In the genomic region with DNA sequence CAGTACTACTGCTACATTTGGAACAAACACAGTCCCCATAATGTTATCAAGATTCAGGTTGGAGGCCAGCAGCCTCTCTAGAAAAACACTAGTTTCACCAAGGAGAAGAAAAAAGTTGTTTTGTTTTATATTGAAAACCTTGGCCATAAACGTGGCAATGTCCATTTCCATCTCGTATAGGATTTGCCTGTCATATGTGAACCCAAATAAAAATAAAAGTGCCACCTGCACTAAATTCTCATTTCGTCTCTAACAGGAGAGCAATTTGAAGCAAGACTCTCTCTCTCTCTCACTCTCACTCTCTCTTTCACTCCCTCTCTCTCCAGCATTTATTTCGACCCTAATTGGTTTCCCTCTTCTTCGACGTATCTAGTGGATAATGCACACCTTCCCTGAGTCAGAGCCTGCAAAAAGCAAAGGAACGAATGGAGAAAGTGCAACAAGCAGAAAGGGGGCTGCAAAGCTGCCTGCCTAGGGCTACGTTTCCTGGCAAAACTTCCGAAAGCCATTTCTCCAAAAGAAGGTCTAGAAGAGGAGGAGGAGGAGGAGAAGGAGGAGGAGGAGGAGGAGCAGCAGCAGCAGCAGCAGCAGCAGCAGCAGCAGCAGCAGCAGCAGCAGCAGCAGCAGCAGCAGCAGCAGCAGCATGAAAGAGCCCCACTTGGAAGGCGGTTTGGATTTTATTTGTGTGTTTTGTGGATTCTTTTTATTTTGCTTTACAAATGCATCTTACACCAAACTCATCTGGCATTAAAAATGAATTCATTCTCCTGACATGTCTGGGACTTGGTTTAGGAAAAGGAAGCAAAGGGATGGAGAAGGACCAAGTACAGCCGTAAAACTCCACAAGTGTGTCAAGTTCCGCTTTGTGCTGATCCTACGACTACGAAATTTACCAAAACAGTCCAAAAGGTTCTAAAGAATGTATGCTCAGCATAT, we compare ENCODE assay signal across 9 cellular contexts. TPM values are rescaled to one million over a fixed set of nuclear protein-coding genes. Genes with fewer than 3 reads are reported as not detected.
A peak's percentile ranks its signal among the peaks of the same experiment; 100 is the strongest.
DNase-seq lines count a peak whose midpoint lies in the region; ATAC-seq and TF ChIP-seq lines count a peak whose summit lies in the region.
"Had no signal": no experiment of that assay in that cellular context is flagged by ENCODE, and none has a peak within 500 bp of the region (broad histone marks: within the 10 kb centered on the region; RNA-seq: fewer than 3 reads in every experiment).

No MANE protein-coding gene starts in this region.

- TF ChIP-seq CTCF in WI38 (IDR thresholded peaks at IDR 0.05; ENCODE audit: low read depth, low read length) (no peak), PC-9 (conservative IDR thresholded peaks at IDR 0.05) (no peak)

- POLR2A ChIA-PET in PC-9 (lab: Charles Lee; ENCODE audit: unreplicated experiment): no interaction called here

- no peaks in the 10 kb centered on the region for H3K36me3 ChIP-seq in iPS-15b (ENCODE audit: control insufficient read depth, insufficient read depth, low read length)
- H3K36me3 ChIP-seq in PC-9 (ENCODE audit: low read depth): no peaks in the 10 kb centered on the region

- H2AFZ ChIP-seq in PC-9: no peak overlapping the region

- no peaks in the 10 kb centered on the region for H3K9me3 ChIP-seq in iPS-15b (ENCODE audit: control insufficient read depth, insufficient read depth, low read length)
- H3K9me3 ChIP-seq in PC-9 (ENCODE audit: insufficient read depth, low read depth): no peaks in the 10 kb centered on the region

- BruUV-seq in PC-9 (replicated peaks; lab: Mats Ljungman, UMichigan): no TSS peak

- H3K4me1 Mint-ChIP-seq in stimulated activated memory B cell treated with anti-CD40 and anti-IgM and Interleukin-4, amounts not matched to agents 10 μg/mL and 1 μg/mL and 100 μg/mL, for 72 hours: peaks cover 31% of the 10 kb centered on the region

- H3K27me3 ChIP-seq in iPS-15b (ENCODE audit: control insufficient read depth, insufficient read depth, low read length): no peaks in the 10 kb centered on the region
- H3K27me3 ChIP-seq in PC-9 (ENCODE audit: insufficient read depth, low read depth): no peaks in the 10 kb centered on the region

- H3F3A ChIP-seq in PC-9 (ENCODE audit: insufficient read depth, low read depth): no peaks in the 10 kb centered on the region

- intact Hi-C loops in PC-9 (cut with micrococcal nuclease; ENCODE audit: unreplicated experiment): no loop called here

- H3K4me3 ChIP-seq in WI38 (ENCODE audit: low read depth, low read length): peak overlapping the region; percentile 79
- H3K4me3 ChIP-seq in iPS-15b (ENCODE audit: low read depth, low read length): peak overlapping the region; percentile 60
- no peak overlapping the region for H3K4me3 ChIP-seq in PC-9

- ATAC-seq in stimulated activated memory B cell treated with anti-CD40 and anti-IgM and Interleukin-4, amounts not matched to agents 10 μg/mL and 1 μg/mL and 100 μg/mL, for 72 hours: no peak
- no peak for ATAC-seq in GM18873 (IDR thresholded peaks at IDR 0.05; ENCODE audit: low FRiP score, unreplicated experiment)
- ATAC-seq in GM19467 (IDR thresholded peaks at IDR 0.05; ENCODE audit: unreplicated experiment): no peak

- peak overlapping the region; percentile 89 for H3K4me3 Mint-ChIP-seq in stimulated activated memory B cell treated with anti-CD40 and anti-IgM and Interleukin-4, amounts not matched to agents 10 μg/mL and 1 μg/mL and 100 μg/mL, for 72 hours

- H4K20me1 ChIP-seq in PC-9 (ENCODE audit: insufficient read depth): no peaks in the 10 kb centered on the region

- no peak overlapping the region for H3K4me2 ChIP-seq in PC-9

- H3K4me1 ChIP-seq in iPS-15b (ENCODE audit: control insufficient read depth, insufficient read depth, low read length): peaks cover 35% of the 10 kb centered on the region
- peaks cover 11% of the 10 kb centered on the region; the same call in 1 of the 2 replicates for H3K4me1 ChIP-seq in PC-9 (replicated peaks; ENCODE audit: insufficient read depth)

- DNase-seq in NCI-H82 (lab: John Stamatoyannopoulos, UW) (peak; percentile 24), NCI-H82 treated with DMSO at 0.1 percent for 48 hours (lab: John Stamatoyannopoulos, UW; ENCODE audit: unreplicated experiment) (no peak), PC-9 (no peak)

- H3K36me3 Mint-ChIP-seq in stimulated activated memory B cell treated with anti-CD40 and anti-IgM and Interleukin-4, amounts not matched to agents 10 μg/mL and 1 μg/mL and 100 μg/mL, for 72 hours: no peaks in the 10 kb centered on the region

- no peak overlapping the region for H3K27ac ChIP-seq in PC-9
- H3K27ac ChIP-seq: C4-2B had no signal

- CTCF ChIA-PET in PC-9 (lab: Charles Lee): no interaction called here

- H3K9me3 Mint-ChIP-seq in stimulated activated memory B cell treated with anti-CD40 and anti-IgM and Interleukin-4, amounts not matched to agents 10 μg/mL and 1 μg/mL and 100 μg/mL, for 72 hours: no peaks in the 10 kb centered on the region

- H3K9me2 ChIP-seq in PC-9 (ENCODE audit: insufficient read depth): no peaks in the 10 kb centered on the region

- peak overlapping the region; percentile 67 for H3K27ac Mint-ChIP-seq in stimulated activated memory B cell treated with anti-CD40 and anti-IgM and Interleukin-4, amounts not matched to agents 10 μg/mL and 1 μg/mL and 100 μg/mL, for 72 hours

- peaks cover 6% of the 10 kb centered on the region; the same call in 1 of the 2 replicates for H3K79me2 ChIP-seq in PC-9 (ENCODE audit: low read depth)

- no peak overlapping the region for H3K9ac ChIP-seq in iPS-15b (ENCODE audit: low read depth, low read length)

- peaks cover 6% of the 10 kb centered on the region for H3K27me3 Mint-ChIP-seq in stimulated activated memory B cell treated with anti-CD40 and anti-IgM and Interleukin-4, amounts not matched to agents 10 μg/mL and 1 μg/mL and 100 μg/mL, for 72 hours

RNA-seq across cellular contexts. Expression of a gene that starts 2.1 kb away (rescaled TPM):
- total RNA-seq in PC-9 (2021): 0.08 and 0.74 TPM in 2 replicates
